1 cellular context compared by ENCODE assay signal in the genomic region with DNA sequence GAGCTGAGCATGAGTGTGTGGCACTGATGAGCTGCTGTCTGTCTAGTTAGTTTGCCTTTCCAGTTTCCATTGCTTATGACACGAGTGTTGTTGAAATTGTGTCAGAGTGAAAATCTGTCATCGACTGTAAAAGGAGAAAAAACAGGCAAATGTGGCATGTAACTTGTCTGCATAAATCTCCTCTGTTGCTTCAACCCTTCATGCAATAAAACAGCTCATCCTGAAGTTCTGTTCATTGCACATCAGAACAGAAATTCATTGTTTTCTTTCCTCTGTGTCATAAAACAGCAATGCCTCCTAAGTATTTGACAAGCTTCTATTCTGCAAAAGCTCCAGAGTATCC.
TF ChIP-seq lines count a peak whose summit lies in the region.

No MANE protein-coding gene starts in this region.

TF ChIP-seq in WTC11, 78 proteins besides CTCF, POLR2A, EP300 and RAD21 (continued from another document):
- TF ChIP-seq, protein P1, sequence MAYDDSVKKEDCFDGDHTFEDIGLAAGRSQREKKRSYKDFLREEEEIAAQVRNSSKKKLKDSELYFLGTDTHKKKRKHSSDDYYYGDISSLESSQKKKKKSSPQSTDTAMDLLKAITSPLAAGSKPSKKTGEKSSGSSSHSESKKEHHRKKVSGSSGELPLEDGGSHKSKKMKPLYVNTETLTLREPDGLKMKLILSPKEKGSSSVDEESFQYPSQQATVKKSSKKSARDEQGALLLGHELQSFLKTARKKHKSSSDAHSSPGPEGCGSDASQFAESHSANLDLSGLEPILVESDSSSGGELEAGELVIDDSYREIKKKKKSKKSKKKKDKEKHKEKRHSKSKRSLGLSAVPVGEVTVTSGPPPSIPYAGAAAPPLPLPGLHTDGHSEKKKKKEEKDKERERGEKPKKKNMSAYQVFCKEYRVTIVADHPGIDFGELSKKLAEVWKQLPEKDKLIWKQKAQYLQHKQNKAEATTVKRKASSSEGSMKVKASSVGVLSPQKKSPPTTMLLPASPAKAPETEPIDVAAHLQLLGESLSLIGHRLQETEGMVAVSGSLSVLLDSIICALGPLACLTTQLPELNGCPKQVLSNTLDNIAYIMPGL (CRISPR knock-in tag; IDR thresholded peaks at IDR 0.05): no peak
- TF ChIP-seq, protein P2, sequence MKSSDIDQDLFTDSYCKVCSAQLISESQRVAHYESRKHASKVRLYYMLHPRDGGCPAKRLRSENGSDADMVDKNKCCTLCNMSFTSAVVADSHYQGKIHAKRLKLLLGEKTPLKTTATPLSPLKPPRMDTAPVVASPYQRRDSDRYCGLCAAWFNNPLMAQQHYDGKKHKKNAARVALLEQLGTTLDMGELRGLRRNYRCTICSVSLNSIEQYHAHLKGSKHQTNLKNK (CRISPR knock-in tag; IDR thresholded peaks at IDR 0.05): no peak
- no peak for TF ChIP-seq ETV6 (CRISPR knock-in tag; IDR thresholded peaks at IDR 0.05)
- TF ChIP-seq, protein P3, sequence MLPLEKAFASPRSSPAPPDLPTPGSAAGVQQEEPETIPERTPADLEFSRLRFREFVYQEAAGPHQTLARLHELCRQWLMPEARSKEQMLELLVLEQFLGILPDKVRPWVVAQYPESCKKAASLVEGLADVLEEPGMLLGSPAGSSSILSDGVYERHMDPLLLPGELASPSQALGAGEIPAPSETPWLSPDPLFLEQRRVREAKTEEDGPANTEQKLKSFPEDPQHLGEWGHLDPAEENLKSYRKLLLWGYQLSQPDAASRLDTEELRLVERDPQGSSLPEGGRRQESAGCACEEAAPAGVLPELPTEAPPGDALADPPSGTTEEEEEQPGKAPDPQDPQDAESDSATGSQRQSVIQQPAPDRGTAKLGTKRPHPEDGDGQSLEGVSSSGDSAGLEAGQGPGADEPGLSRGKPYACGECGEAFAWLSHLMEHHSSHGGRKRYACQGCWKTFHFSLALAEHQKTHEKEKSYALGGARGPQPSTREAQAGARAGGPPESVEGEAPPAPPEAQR (CRISPR knock-in tag; IDR thresholded peaks at IDR 0.05): no peak
- TF ChIP-seq, protein P4, sequence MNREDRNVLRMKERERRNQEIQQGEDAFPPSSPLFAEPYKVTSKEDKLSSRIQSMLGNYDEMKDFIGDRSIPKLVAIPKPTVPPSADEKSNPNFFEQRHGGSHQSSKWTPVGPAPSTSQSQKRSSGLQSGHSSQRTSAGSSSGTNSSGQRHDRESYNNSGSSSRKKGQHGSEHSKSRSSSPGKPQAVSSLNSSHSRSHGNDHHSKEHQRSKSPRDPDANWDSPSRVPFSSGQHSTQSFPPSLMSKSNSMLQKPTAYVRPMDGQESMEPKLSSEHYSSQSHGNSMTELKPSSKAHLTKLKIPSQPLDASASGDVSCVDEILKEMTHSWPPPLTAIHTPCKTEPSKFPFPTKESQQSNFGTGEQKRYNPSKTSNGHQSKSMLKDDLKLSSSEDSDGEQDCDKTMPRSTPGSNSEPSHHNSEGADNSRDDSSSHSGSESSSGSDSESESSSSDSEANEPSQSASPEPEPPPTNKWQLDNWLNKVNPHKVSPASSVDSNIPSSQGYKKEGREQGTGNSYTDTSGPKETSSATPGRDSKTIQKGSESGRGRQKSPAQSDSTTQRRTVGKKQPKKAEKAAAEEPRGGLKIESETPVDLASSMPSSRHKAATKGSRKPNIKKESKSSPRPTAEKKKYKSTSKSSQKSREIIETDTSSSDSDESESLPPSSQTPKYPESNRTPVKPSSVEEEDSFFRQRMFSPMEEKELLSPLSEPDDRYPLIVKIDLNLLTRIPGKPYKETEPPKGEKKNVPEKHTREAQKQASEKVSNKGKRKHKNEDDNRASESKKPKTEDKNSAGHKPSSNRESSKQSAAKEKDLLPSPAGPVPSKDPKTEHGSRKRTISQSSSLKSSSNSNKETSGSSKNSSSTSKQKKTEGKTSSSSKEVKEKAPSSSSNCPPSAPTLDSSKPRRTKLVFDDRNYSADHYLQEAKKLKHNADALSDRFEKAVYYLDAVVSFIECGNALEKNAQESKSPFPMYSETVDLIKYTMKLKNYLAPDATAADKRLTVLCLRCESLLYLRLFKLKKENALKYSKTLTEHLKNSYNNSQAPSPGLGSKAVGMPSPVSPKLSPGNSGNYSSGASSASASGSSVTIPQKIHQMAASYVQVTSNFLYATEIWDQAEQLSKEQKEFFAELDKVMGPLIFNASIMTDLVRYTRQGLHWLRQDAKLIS (CRISPR knock-in tag; IDR thresholded peaks at IDR 0.05; ENCODE audit: borderline replicate concordance): no peak
- TF ChIP-seq CBFB (CRISPR knock-in tag; IDR thresholded peaks at IDR 0.05; ENCODE audit: low read depth): no peak
- TF ChIP-seq, protein P5, sequence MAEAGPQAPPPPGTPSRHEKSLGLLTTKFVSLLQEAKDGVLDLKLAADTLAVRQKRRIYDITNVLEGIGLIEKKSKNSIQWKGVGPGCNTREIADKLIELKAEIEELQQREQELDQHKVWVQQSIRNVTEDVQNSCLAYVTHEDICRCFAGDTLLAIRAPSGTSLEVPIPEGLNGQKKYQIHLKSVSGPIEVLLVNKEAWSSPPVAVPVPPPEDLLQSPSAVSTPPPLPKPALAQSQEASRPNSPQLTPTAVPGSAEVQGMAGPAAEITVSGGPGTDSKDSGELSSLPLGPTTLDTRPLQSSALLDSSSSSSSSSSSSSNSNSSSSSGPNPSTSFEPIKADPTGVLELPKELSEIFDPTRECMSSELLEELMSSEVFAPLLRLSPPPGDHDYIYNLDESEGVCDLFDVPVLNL (CRISPR knock-in tag; IDR thresholded peaks at IDR 0.05; ENCODE audit: borderline replicate concordance, low read depth): no peak
- no peak for TF ChIP-seq TP53 (CRISPR knock-in tag; IDR thresholded peaks at IDR 0.05)
- TF ChIP-seq, protein P6, sequence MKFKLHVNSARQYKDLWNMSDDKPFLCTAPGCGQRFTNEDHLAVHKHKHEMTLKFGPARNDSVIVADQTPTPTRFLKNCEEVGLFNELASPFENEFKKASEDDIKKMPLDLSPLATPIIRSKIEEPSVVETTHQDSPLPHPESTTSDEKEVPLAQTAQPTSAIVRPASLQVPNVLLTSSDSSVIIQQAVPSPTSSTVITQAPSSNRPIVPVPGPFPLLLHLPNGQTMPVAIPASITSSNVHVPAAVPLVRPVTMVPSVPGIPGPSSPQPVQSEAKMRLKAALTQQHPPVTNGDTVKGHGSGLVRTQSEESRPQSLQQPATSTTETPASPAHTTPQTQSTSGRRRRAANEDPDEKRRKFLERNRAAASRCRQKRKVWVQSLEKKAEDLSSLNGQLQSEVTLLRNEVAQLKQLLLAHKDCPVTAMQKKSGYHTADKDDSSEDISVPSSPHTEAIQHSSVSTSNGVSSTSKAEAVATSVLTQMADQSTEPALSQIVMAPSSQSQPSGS (CRISPR knock-in tag; IDR thresholded peaks at IDR 0.05; ENCODE audit: borderline replicate concordance, low read depth): no peak
- TF ChIP-seq, protein P7, sequence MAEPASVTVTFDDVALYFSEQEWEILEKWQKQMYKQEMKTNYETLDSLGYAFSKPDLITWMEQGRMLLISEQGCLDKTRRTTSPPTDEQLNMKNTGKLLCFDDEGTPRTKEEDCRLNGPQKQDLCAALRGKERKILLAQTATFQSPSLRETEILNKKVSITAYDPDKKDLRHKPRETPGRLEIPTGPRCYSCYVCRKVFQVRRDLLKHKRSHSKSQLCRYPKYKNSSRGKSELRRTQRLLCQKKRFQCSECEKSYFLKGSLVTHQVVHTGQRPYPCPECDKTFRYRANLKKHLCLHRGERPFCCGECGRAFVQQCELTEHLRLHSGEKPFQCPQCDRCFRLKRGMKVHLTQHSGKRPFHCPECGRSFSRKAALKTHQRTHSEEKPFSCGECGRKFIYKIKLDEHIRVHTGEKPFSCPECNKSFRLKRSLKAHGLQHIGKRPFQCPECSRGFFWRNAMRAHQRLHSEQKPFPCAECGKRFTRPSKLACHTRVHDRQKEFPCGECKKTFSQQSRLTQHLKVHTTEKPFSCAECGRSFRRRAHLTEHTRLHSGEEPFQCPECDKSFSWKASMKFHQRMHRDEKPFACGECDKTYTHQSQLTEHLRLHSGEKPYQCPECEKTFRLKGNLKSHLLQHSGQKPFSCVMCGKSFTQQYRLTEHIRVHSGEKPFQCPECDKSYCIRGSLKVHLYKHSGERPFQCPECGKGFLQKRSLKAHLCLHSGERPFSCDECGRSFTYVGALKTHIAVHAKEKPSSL (CRISPR knock-in tag; conservative IDR thresholded peaks at IDR 0.05): no peak
- no peak for TF ChIP-seq FOXP1 (CRISPR knock-in tag; IDR thresholded peaks at IDR 0.05; ENCODE audit: borderline replicate concordance)
- TF ChIP-seq FOXJ3 (CRISPR knock-in tag; IDR thresholded peaks at IDR 0.05; ENCODE audit: borderline replicate concordance): no peak
- TF ChIP-seq MXD4 (CRISPR knock-in tag; IDR thresholded peaks at IDR 0.05; ENCODE audit: borderline replicate concordance): no peak
